Comparison of ENCODE assay signal across 8 cellular contexts in the genomic region with DNA sequence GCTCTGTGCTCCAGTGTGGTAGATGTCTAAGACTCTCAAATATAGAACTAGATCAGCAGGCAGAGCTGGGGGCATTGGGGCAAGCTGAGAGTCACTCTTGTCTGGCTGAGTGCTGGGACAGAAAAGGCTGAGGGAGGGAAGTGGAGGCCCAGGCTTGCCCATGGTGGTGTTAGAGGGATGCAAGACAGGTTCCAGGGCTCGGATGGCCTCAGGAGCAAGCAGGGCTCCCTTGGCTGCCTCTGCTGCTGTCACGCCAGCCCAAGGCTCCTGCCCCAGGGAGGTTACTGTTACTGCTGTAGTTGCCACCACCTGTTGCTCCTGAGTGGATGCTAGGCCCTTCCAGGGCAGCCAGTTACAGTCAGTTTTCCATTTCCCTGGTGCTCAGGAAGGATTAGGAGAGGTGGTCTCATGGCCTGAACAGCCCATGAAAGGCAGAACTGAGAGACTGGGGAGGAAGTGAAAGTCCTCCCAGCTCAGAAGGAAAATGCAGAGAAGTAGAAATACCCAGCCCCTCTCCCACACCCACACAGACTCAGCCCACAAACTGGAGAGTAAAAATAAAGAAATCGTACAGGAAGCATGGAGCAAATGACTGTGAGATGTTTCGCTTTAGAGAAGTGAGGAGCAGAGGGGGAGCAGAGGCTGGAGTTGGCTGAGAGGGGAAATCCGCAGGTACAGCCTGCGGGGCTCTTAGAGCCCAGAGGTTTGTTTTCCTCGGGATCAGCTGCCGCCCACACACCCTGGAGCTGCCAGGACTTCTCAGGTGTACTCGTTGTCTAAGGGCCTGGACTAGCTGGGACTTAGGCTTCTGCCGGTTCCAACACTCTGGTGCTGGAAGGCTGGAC. TPM values are rescaled to one million over a fixed set of nuclear protein-coding genes. Genes with fewer than 3 reads are reported as not detected.
DNase-seq lines count a peak whose midpoint lies in the region; ATAC-seq and TF ChIP-seq lines count a peak whose summit lies in the region.

No MANE protein-coding gene starts in this region.

- no peaks in the 10 kb centered on the region for H3K9me3 Mint-ChIP-seq in T-helper 2 cell treated with Interferon-gamma antibody and Interleukin-4, amounts not matched to agents 5 μg/mL and 100 μg/mL, for 36 hours

- DNase-seq in T-helper 2 cell treated with Interferon-gamma antibody and Interleukin-4, amounts not matched to agents 5 μg/mL and 100 μg/mL, for 36 hours (ENCODE audit: low spot score), result peak; percentile 81
- DNase-seq in epithelial cell of proximal tubule (ENCODE audit: low read depth) (no peak), sciatic nerve (ENCODE audit: low spot score) (peak; percentile 62), cortex of kidney (lab: John Stamatoyannopoulos, UW) (no peak), kidney glomerular epithelial cell (lab: John Stamatoyannopoulos, UW) (no peak), G401 (ENCODE audit: low spot score) (no peak)

- H3K27ac Mint-ChIP-seq in T-helper 2 cell treated with Interferon-gamma antibody and Interleukin-4, amounts not matched to agents 5 μg/mL and 100 μg/mL, for 36 hours, result peak overlapping the region; percentile 76

- H3K4me3 Mint-ChIP-seq in T-helper 2 cell treated with Interferon-gamma antibody and Interleukin-4, amounts not matched to agents 5 μg/mL and 100 μg/mL, for 36 hours, result peak overlapping the region; percentile 88

- H3K4me1 Mint-ChIP-seq in T-helper 2 cell treated with Interferon-gamma antibody and Interleukin-4, amounts not matched to agents 5 μg/mL and 100 μg/mL, for 36 hours (ENCODE audit: low read depth), result peaks cover 70% of the 10 kb centered on the region

- no peaks in the 10 kb centered on the region for H3K36me3 Mint-ChIP-seq in T-helper 2 cell treated with Interferon-gamma antibody and Interleukin-4, amounts not matched to agents 5 μg/mL and 100 μg/mL, for 36 hours (ENCODE audit: low read depth)

- intact Hi-C loops in sciatic nerve (cut with DNase I), result no loop called here

- in situ Hi-C loops in G401 (cut with HindIII; ENCODE audit: low sequenced_read_pairs), result no loop called here

- H3K4me3 ChIP-seq in epithelial cell of proximal tubule (ENCODE audit: low read depth, low read length), result peak overlapping the region; percentile 96

- H3K27ac ChIP-seq in 22Rv1, result peak overlapping the region; percentile 71; the same call in 1 of the 2 replicates

- TF ChIP-seq CTCF in 22Rv1 (IDR thresholded peaks at IDR 0.05) (no peak), epithelial cell of proximal tubule (conservative IDR thresholded peaks at IDR 0.05; ENCODE audit: low read depth, low read length) (no peak)

- ATAC-seq in GM21825 (IDR thresholded peaks at IDR 0.05; ENCODE audit: unreplicated experiment), result peak; percentile 31
- peak; percentile 15 for ATAC-seq in sciatic nerve

- H3K27me3 Mint-ChIP-seq in T-helper 2 cell treated with Interferon-gamma antibody and Interleukin-4, amounts not matched to agents 5 μg/mL and 100 μg/mL, for 36 hours (ENCODE audit: low read depth), result no peaks in the 10 kb centered on the region

RNA-seq across cellular contexts. Expression of gene IL6R, which starts 2.1 kb away (rescaled TPM):
- total RNA-seq in epithelial cell of proximal tubule (9.5 and 14.5 TPM in 2 replicates), sciatic nerve (26.6 TPM)
- total RNA-seq in G401 (2014; rRNA removed; shearing (Covaris generic)), result 4.7 and 44.7 TPM in 2 replicates

Comparison
In these comparisons a context has a peak if more than half of its experiments do, and no peak if none do; other contexts are left out.
1. DNase-seq: peak in T-helper 2 cell treated with Interferon-gamma antibody and Interleukin-4, amounts not matched to agents 5 μg/mL and 100 μg/mL, for 36 hours (single experiment) and sciatic nerve (single experiment); none in epithelial cell of proximal tubule (single experiment), cortex of kidney (single experiment), kidney glomerular epithelial cell (single experiment) and G401 (single experiment).